ENCODE assay signal across 11 cellular contexts in the genomic region with DNA sequence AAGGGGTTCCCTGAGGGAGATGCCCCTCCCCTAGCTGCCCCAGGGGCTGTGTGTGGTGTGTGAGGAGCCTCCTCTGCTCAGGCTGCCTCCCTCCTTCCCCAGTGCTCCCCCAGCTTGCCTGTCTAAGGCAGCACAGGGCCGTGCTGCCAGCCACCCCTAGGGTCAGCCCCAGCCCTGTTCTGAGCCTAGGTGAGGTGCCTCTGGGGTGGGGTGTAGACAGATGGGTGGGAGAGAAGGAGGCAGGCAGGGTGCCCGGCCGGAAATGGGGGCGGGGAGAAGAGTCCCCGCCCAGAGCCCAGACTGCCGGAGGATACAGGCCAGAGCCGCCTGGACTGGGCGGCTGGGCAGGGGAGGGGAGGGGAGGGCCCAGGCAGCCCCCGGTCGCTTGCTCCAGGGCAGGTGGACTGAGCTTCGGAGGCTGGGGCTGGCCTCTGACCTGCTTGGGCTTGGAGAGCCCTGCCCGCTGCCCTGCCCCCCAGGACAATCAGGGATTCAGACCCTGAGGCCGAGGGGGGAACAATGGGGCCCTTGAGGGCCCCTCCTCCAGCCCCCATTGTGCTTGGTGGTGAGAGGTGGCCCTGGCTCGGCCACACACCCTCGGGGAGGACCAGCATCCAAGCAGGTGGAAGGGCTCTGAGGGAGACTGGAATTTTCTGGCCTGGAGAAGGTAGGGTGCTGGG. TPM values are rescaled to one million over a fixed set of nuclear protein-coding genes. Genes with fewer than 3 reads are reported as not detected.
DNase-seq lines count a peak whose midpoint lies in the region; ATAC-seq and TF ChIP-seq lines count a peak whose summit lies in the region.
"Had no signal": no experiment of that assay in that cellular context is flagged by ENCODE, and none has a peak within 500 bp of the region (broad histone marks: within the 10 kb centered on the region; RNA-seq: fewer than 3 reads in every experiment).

TSS of gene GJC2 (plus strand) at position 590 of the 680 bp plus-strand sequence. CDS start 7,829 bp downstream, outside the sequence.

- no peak for TF ChIP-seq CTCF in epithelial cell of esophagus (IDR thresholded peaks at IDR 0.05; ENCODE audit: insufficient read depth, low read depth, low read length, missing control alignments)
- TF ChIP-seq CTCF in mesothelial cell of epicardium (IDR thresholded peaks at IDR 0.05; ENCODE audit: unreplicated experiment): no peak
- no peak for TF ChIP-seq CTCF in upper lobe of right lung (IDR thresholded peaks at IDR 0.05)
- no peak for TF ChIP-seq CTCF in A673 (conservative IDR thresholded peaks at IDR 0.05; ENCODE audit: low read depth, low read length)

- H3K27ac ChIP-seq in upper lobe of right lung (peak within 1 kb of the TSS; percentile 82), A673 (ENCODE audit: low read depth, low read length, poor library complexity, severe bottlenecking) (no peak within 1 kb of the TSS)
- H3K27ac ChIP-seq: 22Rv1 had no signal

- POLR2A ChIA-PET in A673 (lab: Charles Lee; ENCODE audit: low non-redundant PET): no interaction called here

- H3K27me3 Mint-ChIP-seq in mesothelial cell of epicardium (ENCODE audit: low read depth): no peaks in the 10 kb centered on the region
- H3K27me3 Mint-ChIP-seq: activated naive CD8-positive, alpha-beta T cell had no signal

- H3K9me3 Mint-ChIP-seq in mesothelial cell of epicardium: no peaks in the 10 kb centered on the region

- ATAC-seq in upper lobe of right lung (peak; percentile 37), HG03039 (IDR thresholded peaks at IDR 0.05; ENCODE audit: unreplicated experiment) (no peak), HG03095 (IDR thresholded peaks at IDR 0.05; ENCODE audit: unreplicated experiment) (no peak)

- no TSS peak for BruUV-seq in A673 (replicated peaks; lab: Mats Ljungman, UMichigan)

- H3K4me1 Mint-ChIP-seq in mesothelial cell of epicardium: peaks cover 7% of the 10 kb centered on the region

- no peak within 1 kb of the TSS for H3K4me3 Mint-ChIP-seq in mesothelial cell of epicardium
- H3K4me3 Mint-ChIP-seq: activated naive CD8-positive, alpha-beta T cell had no signal

- H3K4me1 ChIP-seq in upper lobe of right lung (peaks cover 40% of the 10 kb centered on the region), A673 (ENCODE audit: insufficient read depth, low read length, poor library complexity, severe bottlenecking) (no peaks in the 10 kb centered on the region)

- H3K36me3 ChIP-seq in upper lobe of right lung (peaks cover 32% of the 10 kb centered on the region), A673 (ENCODE audit: insufficient read depth, low read length, poor library complexity, severe bottlenecking) (no peaks in the 10 kb centered on the region)

- intact Hi-C loops in upper lobe of right lung (cut with DNase I): no loop called here
- intact Hi-C loops in A673 (cut with micrococcal nuclease; ENCODE audit: unreplicated experiment): no loop called here

- CTCF ChIA-PET in A673 (lab: Charles Lee): no interaction called here

- peak within 1 kb of the TSS; percentile 8 for H3K4me3 ChIP-seq in epithelial cell of esophagus (ENCODE audit: low read length)
- H3K4me3 ChIP-seq in upper lobe of right lung: peak within 1 kb of the TSS; percentile 44
- no peak within 1 kb of the TSS for H3K4me3 ChIP-seq in A673 (ENCODE audit: low read depth, low read length, poor library complexity, severe bottlenecking)

- no peaks in the 10 kb centered on the region for H3K27me3 ChIP-seq in upper lobe of right lung
- no peaks in the 10 kb centered on the region for H3K27me3 ChIP-seq in A673 (replicated peaks; ENCODE audit: insufficient read depth, low read depth, low read length, poor library complexity)

- H3K36me3 Mint-ChIP-seq in mesothelial cell of epicardium: no peaks in the 10 kb centered on the region
- H3K36me3 Mint-ChIP-seq: activated naive CD8-positive, alpha-beta T cell had no signal

- H3K27ac Mint-ChIP-seq in mesothelial cell of epicardium: peak within 1 kb of the TSS; percentile 39
- H3K27ac Mint-ChIP-seq: activated naive CD8-positive, alpha-beta T cell had no signal

- peak; percentile 67 for DNase-seq in DMS 273 (lab: John Stamatoyannopoulos, UW; ENCODE audit: unreplicated experiment)
- no peak for DNase-seq in DMS 273 treated with DMSO at 0.1 percent for 48 hours (lab: John Stamatoyannopoulos, UW)
- DNase-seq in epithelial cell of esophagus (ENCODE audit: low read depth): no peak
- DNase-seq in mesothelial cell of epicardium (ENCODE audit: low spot score in 2 of 2, unreplicated experiment in 2 of 2): peak in 1 of 2 experiments; percentile 18
- peak; percentile 63 for DNase-seq in upper lobe of right lung
- no peak for DNase-seq in A673 (ENCODE audit: low spot score)
- DNase-seq: NCI-H526 had no signal

- H3K9me3 ChIP-seq in upper lobe of right lung: no peaks in the 10 kb centered on the region
- no peaks in the 10 kb centered on the region for H3K9me3 ChIP-seq in A673 (ENCODE audit: low read depth, low read length, poor library complexity, severe bottlenecking)

RNA-seq across cellular contexts. Expression of gene GJC2, which starts in this region (rescaled TPM):
- total RNA-seq in mesothelial cell of epicardium (2.5 to 2.6 TPM (median 2.5 TPM) in 3 replicates), upper lobe of right lung (6.9 TPM), A673 (2021) (0.97 and 1.3 TPM in 2 replicates)

Comparison
In these comparisons a context has a peak if more than half of its experiments do, and no peak if none do; other contexts are left out.
1. DNase-seq: peak in DMS 273 (single experiment) and upper lobe of right lung (single experiment); none in DMS 273 treated with DMSO at 0.1 percent for 48 hours (single experiment), epithelial cell of esophagus (single experiment) and A673 (single experiment).